ENCODE assay signal across 20 cellular contexts in genomic region chr12:11039171-11039570, GRCh38. TPM values are rescaled to one million over a fixed set of nuclear protein-coding genes. Genes with fewer than 3 reads are reported as not detected.
DNase-seq lines count a peak whose midpoint lies in the region; ATAC-seq, FAIRE-seq and TF ChIP-seq lines count a peak whose summit lies in the region.
"Had no signal": no experiment of that assay in that cellular context is flagged by ENCODE, and none has a peak within 500 bp of the region (broad histone marks: within the 10 kb centered on the region; RNA-seq: fewer than 3 reads in every experiment).

No MANE protein-coding gene starts in this region.

- TF ChIP-seq CTCF in D721Med (IDR thresholded peaks at IDR 0.05; ENCODE audit: insufficient read depth, missing control alignments): no peak

- FAIRE-seq in D721Med (lab: Jason Lieb, UNC): peak; percentile 82
- FAIRE-seq in GM18507 (lab: Jason Lieb, UNC): peak; percentile 51

- no peak for ATAC-seq in left lobe of liver
- ATAC-seq in HG02852 (IDR thresholded peaks at IDR 0.05; ENCODE audit: unreplicated experiment): no peak
- ATAC-seq: GM23338 had no signal

- no peak for DNase-seq in D721Med (ENCODE audit: insufficient read length, low spot score)
- DNase-seq in GM18507 (ENCODE audit: extremely low spot score, insufficient read length, low read depth): no peak
- DNase-seq in dermis blood vessel endothelial cell: peak; percentile 18
- DNase-seq in iPS-NIHi11 (ENCODE audit: low spot score): no peak
- DNase-seq in left lobe of liver (ENCODE audit: low spot score): no peak
- DNase-seq: ACHN; AML-193; BE2C; CD4-positive, alpha-beta T cell; CD8-positive, alpha-beta memory T cell; DMS53; DMS79 treated with DMSO at 0.1 percent for 48 hours; GF-D8; HFFc6 had no signal

RNA-seq across cellular contexts. Expression of gene TAS2R31, which starts 8.0 kb away (rescaled TPM):
- total RNA-seq in dermis blood vessel endothelial cell (3.8 and 6.8 TPM in 2 replicates), left lobe of liver (1.0 TPM)
- total RNA-seq: H4 had no signal

RNA-seq across cellular contexts. Expression of gene TAS2R19, which starts 16.8 kb away (rescaled TPM):
- total RNA-seq in dermis blood vessel endothelial cell (4.0 and 9.2 TPM in 2 replicates), left lobe of liver (0.78 TPM)
- total RNA-seq: Daoy, G401 had no signal

RNA-seq across cellular contexts. Expression of gene TAS2R46, which starts 22.9 kb away (rescaled TPM):
- total RNA-seq in dermis blood vessel endothelial cell (2.4 and 3.6 TPM in 2 replicates), left lobe of liver (0.38 TPM)
- total RNA-seq: Daoy, G401 had no signal

RNA-seq across cellular contexts. Expression of gene TAS2R20, which starts 41.1 kb away (rescaled TPM):
- total RNA-seq in dermis blood vessel endothelial cell (2.2 and 3.6 TPM in 2 replicates), left lobe of liver (0.45 TPM)
- total RNA-seq: Daoy had no signal

RNA-seq across cellular contexts. Expression of gene TAS2R50, which starts 52.5 kb away (rescaled TPM):
- total RNA-seq in dermis blood vessel endothelial cell (2.3 and 3.6 TPM in 2 replicates), left lobe of liver (0.60 TPM)
- total RNA-seq: A172, G401, H4 had no signal
